8 cellular contexts compared by ENCODE assay signal in genomic region chr1:23727362-23727811, GRCh38. TPM values are rescaled to one million over a fixed set of nuclear protein-coding genes. Genes with fewer than 3 reads are reported as not detected.
DNase-seq lines count a peak whose midpoint lies in the region; ATAC-seq and TF ChIP-seq lines count a peak whose summit lies in the region.

No MANE protein-coding gene starts in this region.

- DNase-seq in DMS153 (lab: John Stamatoyannopoulos, UW): peak; percentile 46
- DNase-seq in KBM-7: peak; percentile 81
- DNase-seq in hepatic stellate cell (ENCODE audit: low spot score): no peak
- no peak for DNase-seq in NCI-H526 (lab: John Stamatoyannopoulos, UW)
- no peak for DNase-seq in NCI-H1105 (lab: John Stamatoyannopoulos, UW)

- no peaks in the 10 kb centered on the region for H3K27me3 ChIP-seq in parathyroid adenoma (ENCODE audit: control insufficient read depth, insufficient read depth, low read length)

- ATAC-seq in esophagus mucosa (peak; percentile 44), HG02610 (IDR thresholded peaks at IDR 0.05; ENCODE audit: unreplicated experiment) (no peak)

- H2AFZ ChIP-seq in parathyroid adenoma: no peak overlapping the region

- H3K4me1 ChIP-seq in parathyroid adenoma: no peaks in the 10 kb centered on the region

- TF ChIP-seq CTCF in parathyroid adenoma (IDR thresholded peaks at IDR 0.05): no peak

- H3K27ac ChIP-seq in parathyroid adenoma: no peak overlapping the region

- H3K9me3 ChIP-seq in parathyroid adenoma (ENCODE audit: control insufficient read depth, low read length): no peaks in the 10 kb centered on the region

- peak overlapping the region; percentile 75 for H3K4me2 ChIP-seq in parathyroid adenoma (ENCODE audit: low read length)

- no peak overlapping the region for H3K9ac ChIP-seq in parathyroid adenoma

- H3K4me3 ChIP-seq in parathyroid adenoma (ENCODE audit: low read depth, low read length): peak overlapping the region; percentile 43

- H3K79me2 ChIP-seq in parathyroid adenoma: no peaks in the 10 kb centered on the region

- in situ Hi-C loops in KBM-7 (cut with MboI; ENCODE audit: low pct_unique_long_range_greater_than_20kb, low sequenced_read_pairs): no loop called here

- no peaks in the 10 kb centered on the region for H3K36me3 ChIP-seq in parathyroid adenoma (ENCODE audit: control insufficient read depth, insufficient read depth, low read length)

RNA-seq across cellular contexts. Expression of gene ELOA, which starts 15.9 kb away (rescaled TPM):
- 35.1 TPM for total RNA-seq in esophagus mucosa

RNA-seq across cellular contexts. Expression of gene RPL11, which starts 35.8 kb away (rescaled TPM):
- total RNA-seq in esophagus mucosa: 1,140 TPM

RNA-seq across cellular contexts. Expression of gene PITHD1, which starts 50.8 kb away (rescaled TPM):
- 63.8 TPM for total RNA-seq in esophagus mucosa

Comparison
In these comparisons a context has a peak if more than half of its experiments do, and no peak if none do; other contexts are left out.
1. DNase-seq: peak in DMS153 (single experiment) and KBM-7 (single experiment); none in hepatic stellate cell (single experiment), NCI-H526 (0 of 2) and NCI-H1105 (single experiment).